10 cellular contexts compared by ENCODE assay signal in genomic region chr6:46419576-46420002, GRCh38.
DNase-seq lines count a peak whose midpoint lies in the region; ATAC-seq and TF ChIP-seq lines count a peak whose summit lies in the region.
"Had no signal": no experiment of that assay in that cellular context is flagged by ENCODE, and none has a peak within 500 bp of the region (broad histone marks: within the 10 kb centered on the region; RNA-seq: fewer than 3 reads in every experiment).

No MANE protein-coding gene starts in this region.

- H3K4me1 Mint-ChIP-seq in Caco-2 (ENCODE audit: low read depth, unreplicated experiment): peaks cover 6% of the 10 kb centered on the region
- H3K4me1 Mint-ChIP-seq: T-cell had no signal

- no peaks in the 10 kb centered on the region for H3K4me1 ChIP-seq in Caco-2
- H3K4me1 ChIP-seq in right atrium auricular region: peaks cover 0 to 24% of the 10 kb centered on the region in 2 donors

- intact Hi-C loops in Caco-2 (cut with micrococcal nuclease; ENCODE audit: unreplicated experiment): loop anchor here (1.0 to 10.0 kb wide), 7 partner anchors 71 to 628 kb away; no protein-coding TSS in a partner anchor

- H3K27me3 Mint-ChIP-seq in Caco-2 (ENCODE audit: insufficient read depth, unreplicated experiment): peaks cover 10% of the 10 kb centered on the region

- H3K36me3 ChIP-seq in Caco-2 (ENCODE audit: control insufficient read depth, insufficient read depth, low read length) (no peaks in the 10 kb centered on the region), right atrium auricular region (no peaks in the 10 kb centered on the region)

- ATAC-seq in HG03520 (IDR thresholded peaks at IDR 0.05; ENCODE audit: unreplicated experiment) (no peak), GM21367 (IDR thresholded peaks at IDR 0.05; ENCODE audit: unreplicated experiment) (no peak)
- ATAC-seq: T-cell had no signal

- no peak overlapping the region for H3K4me3 ChIP-seq in Caco-2 (ENCODE audit: low read depth, low read length)
- H3K4me3 ChIP-seq in right atrium auricular region: no peak overlapping the region
- no peak overlapping the region for H3K4me3 ChIP-seq in skeletal muscle cell (ENCODE audit: low read depth, low read length)
- H3K4me3 ChIP-seq: skin epidermis had no signal

- CTCF ChIA-PET in Caco-2 (lab: Charles Lee): interaction anchor here (0.9 kb wide), 1 partner anchor 72 kb away, joined by 3 read pairs; the partner anchor contains the start of gene RCAN2

- DNase-seq in Caco-2 (peak; percentile 42 to 47), H4 (ENCODE audit: low spot score) (peak; percentile 64), NCI-H446 treated with DMSO at 0.1 percent for 48 hours (lab: John Stamatoyannopoulos, UW) (peak; percentile 6), amniotic epithelial cell (ENCODE audit: low read depth) (peak; percentile 61), right atrium auricular region (ENCODE audit: low spot score) (no peak), skeletal muscle cell (ENCODE audit: low read depth) (peak; percentile 31)

- H3K36me3 Mint-ChIP-seq in Caco-2 (ENCODE audit: insufficient read depth, unreplicated experiment): no peaks in the 10 kb centered on the region
- H3K36me3 Mint-ChIP-seq: T-cell had no signal

- H3K9me3 ChIP-seq in Caco-2 (no peaks in the 10 kb centered on the region), right atrium auricular region (no peaks in the 10 kb centered on the region)

- POLR2A ChIA-PET in Caco-2 (lab: Charles Lee): no interaction called here

- no peak overlapping the region for H3K4me3 Mint-ChIP-seq in Caco-2 (ENCODE audit: unreplicated experiment)
- H3K4me3 Mint-ChIP-seq: T-cell had no signal

- TF ChIP-seq CTCF in Caco-2 (IDR thresholded peaks at IDR 0.05; ENCODE audit: insufficient read depth in 1 of 2, low read depth in 1 of 2, low read length in 1 of 2, severe bottlenecking in 1 of 2, unreplicated experiment in 1 of 2): peak; percentile 67 to 81
- TF ChIP-seq CTCF in right atrium auricular region (IDR thresholded peaks at IDR 0.05): peak; percentile 54 to 82

- H3K27me3 ChIP-seq in Caco-2 (replicated peaks; ENCODE audit: control insufficient read depth, insufficient read depth, low read length) (no peaks in the 10 kb centered on the region), right atrium auricular region (no peaks in the 10 kb centered on the region)

- H3K27ac Mint-ChIP-seq in Caco-2 (ENCODE audit: unreplicated experiment): no peak overlapping the region
- H3K27ac Mint-ChIP-seq: T-cell had no signal

- peak overlapping the region in 1 of 2 donors; percentile 51 for H3K27ac ChIP-seq in right atrium auricular region
- H3K27ac ChIP-seq: skin epidermis had no signal

- no TSS peak for BruUV-seq in Caco-2 (replicated peaks; lab: Mats Ljungman, UMichigan)

- H3K9me3 Mint-ChIP-seq in Caco-2 (ENCODE audit: unreplicated experiment): no peaks in the 10 kb centered on the region
- H3K9me3 Mint-ChIP-seq: T-cell had no signal
